ENCODE assay signal across 31 cellular contexts in genomic region chr15:91202510-91202909, GRCh38.
"Had no signal": no experiment of that assay in that cellular context is flagged by ENCODE, and none has a peak within 500 bp of the region (broad histone marks: within the 10 kb centered on the region; RNA-seq: fewer than 3 reads in every experiment).

No MANE protein-coding gene starts in this region.

- H3K4me1 ChIP-seq: SJSA1 had no signal

- H3K4me2 ChIP-seq: KMS-11, PC-9, SK-N-SH had no signal

- FAIRE-seq: RCC 7860 had no signal

- H3K36me3 ChIP-seq: SJSA1 had no signal

- H3K4me3 ChIP-seq: PC-9, SJSA1 had no signal

- DNase-seq: Karpas-422, MM.1S, MV-4-11, NCI-H1092, NCI-H1105, NCI-H1417 treated with DMSO at 0.1 percent for 48 hours, NCI-H1436 treated with DMSO at 0.1 percent for 48 hours, NCI-H1694 treated with DMSO at 0.1 percent for 48 hours, NCI-H187 treated with DMSO at 0.1 percent for 48 hours, NCI-H2029, NCI-H2081, NCI-H2171 treated with DMSO at 0.1 percent for 48 hours, NCI-H2227 treated with DMSO at 0.1 percent for 48 hours, NCI-H345, NCI-H446, NCI-H510A treated with DMSO at 0.1 percent for 48 hours, NCI-H524 treated with DMSO at 0.1 percent for 48 hours, NCI-H526 treated with DMSO at 0.1 percent for 48 hours, NCI-H748 treated with DMSO at 0.1 percent for 48 hours, NCI-H82, PC-9, Right ventricle myocardium superior, SHP77 treated with DMSO at 0.1 percent for 48 hours, SK-N-SH, SW 1271, T-helper 1 cell had no signal

- H3K27me3 ChIP-seq: SJSA1 had no signal

- H3K9ac ChIP-seq: KMS-11, SK-N-SH had no signal

- H3K9me3 ChIP-seq: SJSA1, SK-N-SH had no signal

- H2AFZ ChIP-seq: PC-9 had no signal

- H3K27ac ChIP-seq: KMS-11, PC-9, RWPE1, SJSA1 had no signal

- ATAC-seq: Panc1 had no signal
